In the genomic region with DNA sequence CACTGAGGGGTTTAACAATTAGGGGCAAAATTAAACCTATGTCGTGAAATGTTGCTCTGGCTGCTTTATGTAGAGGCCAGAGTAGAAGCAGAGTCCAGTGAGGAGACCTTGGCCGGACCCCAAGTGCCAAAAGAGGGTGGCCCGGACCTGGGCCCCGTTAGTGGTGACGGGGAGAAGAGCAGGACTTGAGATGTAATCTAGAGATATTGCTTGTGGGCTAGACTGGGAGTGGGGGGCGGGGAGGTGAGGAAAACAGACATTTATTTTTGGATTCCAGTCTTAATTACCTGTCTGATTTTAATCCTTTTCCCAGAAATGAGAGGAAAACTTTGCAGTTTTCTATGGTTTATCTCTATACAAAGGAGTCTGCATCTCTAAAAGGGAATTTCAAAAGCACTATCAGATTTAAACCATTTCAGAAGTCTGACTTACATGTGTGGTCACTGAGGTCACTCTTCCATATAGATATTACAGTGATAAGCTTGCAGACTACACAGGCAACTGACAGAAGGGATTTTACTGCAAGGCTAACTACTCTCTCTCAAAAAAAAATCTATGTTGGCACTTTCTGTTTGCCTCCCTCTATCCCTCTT, we compare ENCODE assay signal across 17 cellular contexts.
A peak's percentile ranks its signal among the peaks of the same experiment; 100 is the strongest.
DNase-seq lines count a peak whose midpoint lies in the region; ATAC-seq, FAIRE-seq and TF ChIP-seq lines count a peak whose summit lies in the region.
"Had no signal": no experiment of that assay in that cellular context is flagged by ENCODE, and none has a peak within 500 bp of the region (broad histone marks: within the 10 kb centered on the region; RNA-seq: fewer than 3 reads in every experiment).

No MANE protein-coding gene starts in this region.

- ATAC-seq in HG03565 (IDR thresholded peaks at IDR 0.05; ENCODE audit: unreplicated experiment): no peak
- ATAC-seq: CD8-positive, alpha-beta T cell had no signal

- peak overlapping the region; percentile 31 for H2AK5ac ChIP-seq in trophoblast cell (ENCODE audit: low read length)

- no peak overlapping the region for H3K23ac ChIP-seq in trophoblast cell (ENCODE audit: low read length)

- peak overlapping the region; percentile 37 for H4K8ac ChIP-seq in trophoblast cell (ENCODE audit: low read depth, low read length)

- no peak overlapping the region for H2AFZ ChIP-seq in trophoblast cell (ENCODE audit: insufficient read depth, low read length, poor library complexity)

- no peak overlapping the region for H4K12ac ChIP-seq in trophoblast cell (ENCODE audit: low read depth, low read length)

- no peak overlapping the region for H3K4me3 ChIP-seq in trophoblast cell (ENCODE audit: low read depth, low read length)
- H3K4me3 ChIP-seq: BLaER1 treated with 17β-estradiol and CSF1 and Interleukin-3, amounts not matched to agents 10 nM and 100 nM; HAP-1 had no signal

- peaks cover 16 to 22% of the 10 kb centered on the region in 2 experiments for H3K4me1 ChIP-seq in trophoblast cell (ENCODE audit: control insufficient read depth in 1 of 2, insufficient read depth in 2 of 2, low read length in 2 of 2)

- peak overlapping the region; percentile 65 for H2BK120ac ChIP-seq in trophoblast cell (ENCODE audit: insufficient read depth, low read length, poor library complexity)

- peaks cover 18% of the 10 kb centered on the region for H3K79me1 ChIP-seq in trophoblast cell (ENCODE audit: low read length)

- peak overlapping the region; percentile 55 for H2BK5ac ChIP-seq in trophoblast cell (ENCODE audit: low read depth, low read length, poor library complexity)

- no peak overlapping the region for H3K18ac ChIP-seq in trophoblast cell (ENCODE audit: low read length)

- H3K4ac ChIP-seq in trophoblast cell (ENCODE audit: low read depth, low read length): no peak overlapping the region

- no peaks in the 10 kb centered on the region for H3K36me3 ChIP-seq in trophoblast cell (ENCODE audit: control insufficient read depth in 1 of 2, insufficient read depth in 2 of 2, low read length in 2 of 2)
- H3K36me3 ChIP-seq: HAP-1 had no signal

- no peaks in the 10 kb centered on the region for H3K9me3 ChIP-seq in trophoblast cell (ENCODE audit: insufficient read depth, low read depth, low read length)
- H3K9me3 ChIP-seq: HAP-1 had no signal

- H2BK12ac ChIP-seq in trophoblast cell (ENCODE audit: low read length): no peak overlapping the region

- H3K4me2 ChIP-seq in trophoblast cell (ENCODE audit: low read length): peak overlapping the region; percentile 35
- H3K4me2 ChIP-seq: BLaER1 treated with 17β-estradiol and CSF1 and Interleukin-3, amounts not matched to agents 10 nM and 100 nM had no signal

- no peak overlapping the region for H3K9ac ChIP-seq in trophoblast cell (ENCODE audit: low read length)
- H3K9ac ChIP-seq: BLaER1 treated with 17β-estradiol and CSF1 and Interleukin-3, amounts not matched to agents 10 nM and 100 nM had no signal

- no peak for TF ChIP-seq CTCF in D721Med (IDR thresholded peaks at IDR 0.05; ENCODE audit: insufficient read depth, missing control alignments)

- H3K27me3 ChIP-seq in trophoblast cell (ENCODE audit: insufficient read depth, low read length): no peaks in the 10 kb centered on the region
- H3K27me3 ChIP-seq: BLaER1 treated with 17β-estradiol and CSF1 and Interleukin-3, amounts not matched to agents 10 nM and 100 nM had no signal

- peaks cover 4% of the 10 kb centered on the region for H3K79me2 ChIP-seq in trophoblast cell (ENCODE audit: control insufficient read depth, insufficient read depth, low read length, poor library complexity)

- H3K14ac ChIP-seq in trophoblast cell (ENCODE audit: low read length): no peak overlapping the region

- no CpG with 5 or more reads among the region's 6 CpGs for WGBS in trophoblast cell (ENCODE audit: extremely low coverage, insufficient coverage, insufficient read length)

- H3K27ac ChIP-seq in trophoblast cell (ENCODE audit: low read depth, low read length): peak overlapping the region; percentile 54
- H3K27ac ChIP-seq: BLaER1 treated with 17β-estradiol and CSF1 and Interleukin-3, amounts not matched to agents 10 nM and 100 nM had no signal

- DNase-seq in D721Med (ENCODE audit: insufficient read length, low spot score): no peak
- peak; percentile 16 for DNase-seq in OCI-M1 (lab: John Stamatoyannopoulos, UW)
- DNase-seq in SW480 (ENCODE audit: low spot score): peak; percentile 5
- DNase-seq in trophoblast cell: no peak
- DNase-seq in inferior parietal cortex (ENCODE audit: extremely low spot score): no peak
- DNase-seq in stimulated activated CD4-positive, alpha-beta T cell treated with anti-CD3 and anti-CD28 coated beads, Interleukin-4, amount 100 ng/mL, for 1 hour: no peak
- DNase-seq in MV-4-11 (lab: John Stamatoyannopoulos, UW): no peak
- DNase-seq: 8988T; Calu3; CD8-positive, alpha-beta T cell had no signal

- peak; percentile 87 for FAIRE-seq in D721Med (lab: Jason Lieb, UNC)
- FAIRE-seq: G401.6, GM12891, GM19239, H1 had no signal

- H4K91ac ChIP-seq in trophoblast cell (ENCODE audit: low read depth, low read length): peak overlapping the region; percentile 92

Comparison
In these comparisons a context has a peak if more than half of its experiments do, and no peak if none do; other contexts are left out.
1. DNase-seq: peak in OCI-M1 (single experiment) and SW480 (single experiment); none in D721Med (single experiment), trophoblast cell (0 of 2), inferior parietal cortex (single experiment), stimulated activated CD4-positive, alpha-beta T cell treated with anti-CD3 and anti-CD28 coated beads, Interleukin-4, amount 100 ng/mL, for 1 hour (single experiment) and MV-4-11 (single experiment).